ENCODE assay signal across 15 cellular contexts in the genomic region with DNA sequence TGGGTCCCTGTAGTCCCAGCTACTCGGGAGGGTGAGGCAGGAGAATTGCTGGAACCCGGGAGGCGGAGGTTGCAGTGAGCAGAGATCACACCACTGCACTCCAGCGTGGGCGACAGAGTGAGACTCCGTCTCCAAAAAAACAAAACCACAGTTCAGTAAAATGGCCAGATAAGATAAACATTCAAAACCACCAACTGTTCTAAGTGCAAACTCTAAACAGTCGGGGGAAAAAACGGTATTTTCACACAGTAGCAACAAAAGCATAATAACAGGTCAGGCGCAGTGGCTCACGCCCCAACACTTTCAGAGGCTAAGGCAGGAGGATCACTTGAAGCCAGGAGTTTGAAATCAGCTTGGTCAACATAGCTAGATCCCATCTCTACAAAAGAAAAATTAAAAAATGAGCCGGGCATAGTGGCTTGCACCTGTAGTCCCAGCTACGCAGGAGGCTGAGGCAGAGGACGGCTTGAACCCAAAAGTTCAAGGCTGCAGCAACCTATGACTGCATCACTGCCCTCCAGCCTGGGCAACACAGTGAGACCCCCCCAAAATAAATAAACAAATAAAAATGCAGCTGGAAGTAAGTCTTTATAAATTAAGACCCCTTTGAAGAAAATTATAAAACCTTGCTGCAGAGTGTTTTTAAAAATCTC. TPM values are rescaled to one million over a fixed set of nuclear protein-coding genes. Genes with fewer than 3 reads are reported as not detected.
A peak's percentile ranks its signal among the peaks of the same experiment; 100 is the strongest.
DNase-seq lines count a peak whose midpoint lies in the region; ATAC-seq and TF ChIP-seq lines count a peak whose summit lies in the region.
"Had no signal": no experiment of that assay in that cellular context is flagged by ENCODE, and none has a peak within 500 bp of the region (broad histone marks: within the 10 kb centered on the region; RNA-seq: fewer than 3 reads in every experiment).

No MANE protein-coding gene starts in this region.

- H3K27me3 Mint-ChIP-seq in activated CD8-positive, alpha-beta T cell treated with anti-CD3 and anti-CD28 coated beads for 36 hours, result no peaks in the 10 kb centered on the region
- H3K27me3 Mint-ChIP-seq in naive B cell, result no peaks in the 10 kb centered on the region

- DNase-seq in activated CD4-positive, alpha-beta T cell treated with anti-CD3 and anti-CD28 coated beads for 48 hours, result peak; percentile 60
- no peak for DNase-seq in activated CD4-positive, alpha-beta T cell treated with anti-CD3 and anti-CD28 coated beads, Interleukin-2, amount 50 U/mL, for 4 hours
- DNase-seq in activated CD8-positive, alpha-beta T cell treated with anti-CD3 and anti-CD28 coated beads for 36 hours, result peak; percentile 68
- no peak for DNase-seq in naive B cell
- DNase-seq in mammary epithelial cell, result no peak
- no peak for DNase-seq in GM20000 (ENCODE audit: low spot score)
- DNase-seq: 8988T, Calu3, hippocampal formation, NCI-H187 treated with DMSO at 0.1 percent for 48 hours, WERI-Rb-1 had no signal

- dilution Hi-C loops in mammary epithelial cell (cut with HindIII; ENCODE audit: low sequenced_read_pairs), result no loop called here

- no peak overlapping the region for H3K9ac ChIP-seq in mammary epithelial cell (ENCODE audit: insufficient read depth, low read length)

- H3K9me3 Mint-ChIP-seq in activated CD8-positive, alpha-beta T cell treated with anti-CD3 and anti-CD28 coated beads for 36 hours, result no peaks in the 10 kb centered on the region
- H3K9me3 Mint-ChIP-seq in naive B cell, result no peaks in the 10 kb centered on the region

- H3K4me3 Mint-ChIP-seq in activated CD8-positive, alpha-beta T cell treated with anti-CD3 and anti-CD28 coated beads for 36 hours, result peak overlapping the region; percentile 15
- peak overlapping the region; percentile 15 to 84 (median 60) for H3K4me3 Mint-ChIP-seq in naive B cell

- WGBS in mammary epithelial cell (ENCODE audit: low coverage, missing lambda C conversion rate), result 83% methylated on average over 11 of the region's 13 CpGs

- peaks cover 43% of the 10 kb centered on the region for H3K36me3 Mint-ChIP-seq in activated CD8-positive, alpha-beta T cell treated with anti-CD3 and anti-CD28 coated beads for 36 hours (ENCODE audit: low read depth)
- H3K36me3 Mint-ChIP-seq in naive B cell, result peaks cover 14 to 23% of the 10 kb centered on the region in 2 donors

- no TSS peak for BruUV-seq in mammary epithelial cell (replicated peaks; lab: Mats Ljungman, UMichigan)

- H3K27me3 ChIP-seq in mammary epithelial cell (ENCODE audit: insufficient read depth, low read length), result no peaks in the 10 kb centered on the region
- H3K27me3 ChIP-seq: tibial nerve had no signal

- H3K4me2 ChIP-seq in mammary epithelial cell (ENCODE audit: insufficient read depth, low read depth, low read length), result no peak overlapping the region

- no peaks in the 10 kb centered on the region for H3K79me2 ChIP-seq in mammary epithelial cell (ENCODE audit: insufficient read depth, low read length)

- in situ Hi-C loops in mammary epithelial cell (cut with MboI; ENCODE audit: low sequenced_read_pairs in 2 of 2), result no loop called here

- POLR2A ChIA-PET in activated CD8-positive, alpha-beta T cell treated with anti-CD3 and anti-CD28 coated beads for 36 hours (lab: Charles Lee), result interaction anchor here (0.9 to 7.2 kb wide), 6 partner anchors 7 to 97 kb away, joined by 3 to 75 read pairs (median 5); partner anchors contain the start of genes HASPIN and P2RX5

- no peaks in the 10 kb centered on the region for H3K9me3 ChIP-seq in mammary epithelial cell (replicated peaks; ENCODE audit: insufficient read depth, low read length)
- H3K9me3 ChIP-seq: tibial nerve had no signal

- peaks cover 48% of the 10 kb centered on the region for H3K4me1 Mint-ChIP-seq in activated CD8-positive, alpha-beta T cell treated with anti-CD3 and anti-CD28 coated beads for 36 hours (ENCODE audit: low read depth)
- peaks cover 44 to 73% (median 72%) of the 10 kb centered on the region in 3 donors for H3K4me1 Mint-ChIP-seq in naive B cell

- no peaks in the 10 kb centered on the region for H4K20me1 ChIP-seq in mammary epithelial cell (ENCODE audit: insufficient read depth, low read length)

- H3K27ac ChIP-seq in mammary epithelial cell (ENCODE audit: insufficient read depth, low read depth, low read length), result no peak overlapping the region
- H3K27ac ChIP-seq: tibial nerve, WERI-Rb-1 had no signal

- peak overlapping the region; percentile 85 for H3K27ac Mint-ChIP-seq in activated CD8-positive, alpha-beta T cell treated with anti-CD3 and anti-CD28 coated beads for 36 hours
- peak overlapping the region in 4 of 6 donors; percentile 71 to 97 (median 86) for H3K27ac Mint-ChIP-seq in naive B cell

- H3K4me1 ChIP-seq in mammary epithelial cell (ENCODE audit: insufficient read depth, low read length), result no peaks in the 10 kb centered on the region
- H3K4me1 ChIP-seq: tibial nerve had no signal

- no peak overlapping the region for H2AFZ ChIP-seq in mammary epithelial cell (ENCODE audit: low read depth, low read length)

- intact Hi-C loops in activated CD8-positive, alpha-beta T cell treated with anti-CD3 and anti-CD28 coated beads for 36 hours (cut with micrococcal nuclease), result loop anchor here (10.0 kb wide), 1 partner anchor 52 kb away; no protein-coding TSS in a partner anchor
- intact Hi-C loops in mammary epithelial cell (cut with micrococcal nuclease), result no loop called here

- H3K36me3 ChIP-seq in mammary epithelial cell (ENCODE audit: insufficient read depth, low read length), result peaks cover 13% of the 10 kb centered on the region

- no peak overlapping the region for H3K4me3 ChIP-seq in mammary epithelial cell (replicated peaks in 1 of 3; ENCODE audit: insufficient read depth in 1 of 3, low read depth in 2 of 3, low read length in 3 of 3)
- H3K4me3 ChIP-seq: tibial nerve had no signal

- CTCF ChIA-PET in activated CD8-positive, alpha-beta T cell treated with anti-CD3 and anti-CD28 coated beads for 36 hours (lab: Charles Lee), result interaction anchor here (1.5 to 4.8 kb wide), 3 partner anchors 9 to 25 kb away, joined by 4 to 33 read pairs (median 24); partner anchors contain the start of gene HASPIN
- CTCF ChIA-PET in mammary epithelial cell (lab: Charles Lee; ENCODE audit: low non-redundant PET), result no interaction called here

- TF ChIP-seq CTCF in activated CD8-positive, alpha-beta T cell treated with anti-CD3 and anti-CD28 coated beads for 36 hours (IDR thresholded peaks at IDR 0.05), result no peak
- TF ChIP-seq CTCF in mammary epithelial cell (conservative IDR thresholded peaks at IDR 0.05 in 1 of 2, IDR thresholded peaks at IDR 0.05 in 1 of 2; ENCODE audit: extremely low read depth in 1 of 2, insufficient read depth in 1 of 2, low read depth in 1 of 2, low read length in 2 of 2), result no peak
- TF ChIP-seq CTCF in GM20000 (IDR thresholded peaks at IDR 0.05; ENCODE audit: extremely low read depth, missing control alignments), result no peak

- peak; percentile 33 for ATAC-seq in GM19351 (IDR thresholded peaks at IDR 0.05; ENCODE audit: unreplicated experiment)
- peak; percentile 1 for ATAC-seq in activated CD8-positive, alpha-beta T cell treated with anti-CD3 and anti-CD28 coated beads for 36 hours
- ATAC-seq in naive B cell (ENCODE audit: low read depth in 2 of 2), result no peak
- ATAC-seq in HG03097 (IDR thresholded peaks at IDR 0.05; ENCODE audit: low FRiP score, unreplicated experiment), result no peak
- ATAC-seq: sciatic nerve had no signal

RNA-seq across cellular contexts. Expression of gene HASPIN, which starts 10.8 kb away (rescaled TPM):
- 10 to 100 TPM; 20.7 to 21.3 TPM for total RNA-seq in activated CD8-positive, alpha-beta T cell treated with anti-CD3 and anti-CD28 coated beads for 36 hours
- polyA plus RNA-seq in naive B cell (ENCODE audit: low read depth in 6 of 6), result 1 to 10 TPM in 1 of 6 donors, under 1 TPM in 5; 0.19 to 2.3 (median 0.74) TPM
- total RNA-seq in mammary epithelial cell, result 1 to 10 TPM; 2.0 to 8.9 TPM
- 7.6 TPM for polyA plus RNA-seq in mammary epithelial cell
- polyA minus RNA-seq in mammary epithelial cell, result 15.6 TPM

RNA-seq across cellular contexts. Expression of gene P2RX5, which starts 17.0 kb away (rescaled TPM):
- total RNA-seq in activated CD8-positive, alpha-beta T cell treated with anti-CD3 and anti-CD28 coated beads for 36 hours, result 10 to 100 TPM; 35.7 to 39.5 TPM
- polyA plus RNA-seq in naive B cell (ENCODE audit: low read depth in 6 of 6), result 100 to 1,000 TPM; 377 to 864 (median 638) TPM
- 1 to 10 TPM; 3.0 to 4.5 TPM for total RNA-seq in mammary epithelial cell
- polyA plus RNA-seq in mammary epithelial cell, result 4.7 TPM
- 1.7 TPM for polyA minus RNA-seq in mammary epithelial cell

RNA-seq across cellular contexts. Expression of gene EMC6, which starts 44.3 kb away (rescaled TPM):
- 10 to 100 TPM; 50.8 to 58.7 TPM for total RNA-seq in activated CD8-positive, alpha-beta T cell treated with anti-CD3 and anti-CD28 coated beads for 36 hours
- polyA plus RNA-seq in naive B cell (ENCODE audit: low read depth in 6 of 6) (10 to 100 TPM; 38.9 to 83.4 (median 55.2) TPM), mammary epithelial cell (61.8 TPM)
- 10 to 100 TPM; 11.0 to 57.9 TPM for total RNA-seq in mammary epithelial cell
- polyA minus RNA-seq in mammary epithelial cell, result 4.9 TPM

RNA-seq across cellular contexts. Expression of gene TAX1BP3, which starts 44.6 kb away (rescaled TPM):
- 10 to 100 TPM; 14.3 to 15.1 TPM for total RNA-seq in activated CD8-positive, alpha-beta T cell treated with anti-CD3 and anti-CD28 coated beads for 36 hours
- polyA plus RNA-seq in naive B cell (ENCODE audit: low read depth in 6 of 6), result 10 to 100 TPM; 37.1 to 56.5 (median 45.1) TPM
- total RNA-seq in mammary epithelial cell, result 100 to 1,000 TPM; 188 to 213 TPM
- polyA plus RNA-seq in mammary epithelial cell, result 141 TPM
- polyA minus RNA-seq in mammary epithelial cell, result 78.6 TPM

Comparison
In these comparisons a context has a peak if more than half of its experiments do, and no peak if none do; other contexts are left out.
1. DNase-seq: peak in activated CD4-positive, alpha-beta T cell treated with anti-CD3 and anti-CD28 coated beads for 48 hours (single experiment) and activated CD8-positive, alpha-beta T cell treated with anti-CD3 and anti-CD28 coated beads for 36 hours (single experiment); none in activated CD4-positive, alpha-beta T cell treated with anti-CD3 and anti-CD28 coated beads, Interleukin-2, amount 50 U/mL, for 4 hours (0 of 2), naive B cell (single experiment), mammary epithelial cell (single experiment) and GM20000 (single experiment).
2. ATAC-seq: peak in GM19351 (single experiment) and activated CD8-positive, alpha-beta T cell treated with anti-CD3 and anti-CD28 coated beads for 36 hours (single experiment); none in naive B cell (0 of 2) and HG03097 (single experiment).
3. RNA of gene P2RX5, which starts 17.0 kb away (total RNA-seq): 35.7 to 39.5 TPM in activated CD8-positive, alpha-beta T cell treated with anti-CD3 and anti-CD28 coated beads for 36 hours; 3.0 to 4.5 TPM in mammary epithelial cell; every median in the first group is over 4 times any median in the second.